8 cellular contexts compared by ENCODE assay signal in the genomic region with DNA sequence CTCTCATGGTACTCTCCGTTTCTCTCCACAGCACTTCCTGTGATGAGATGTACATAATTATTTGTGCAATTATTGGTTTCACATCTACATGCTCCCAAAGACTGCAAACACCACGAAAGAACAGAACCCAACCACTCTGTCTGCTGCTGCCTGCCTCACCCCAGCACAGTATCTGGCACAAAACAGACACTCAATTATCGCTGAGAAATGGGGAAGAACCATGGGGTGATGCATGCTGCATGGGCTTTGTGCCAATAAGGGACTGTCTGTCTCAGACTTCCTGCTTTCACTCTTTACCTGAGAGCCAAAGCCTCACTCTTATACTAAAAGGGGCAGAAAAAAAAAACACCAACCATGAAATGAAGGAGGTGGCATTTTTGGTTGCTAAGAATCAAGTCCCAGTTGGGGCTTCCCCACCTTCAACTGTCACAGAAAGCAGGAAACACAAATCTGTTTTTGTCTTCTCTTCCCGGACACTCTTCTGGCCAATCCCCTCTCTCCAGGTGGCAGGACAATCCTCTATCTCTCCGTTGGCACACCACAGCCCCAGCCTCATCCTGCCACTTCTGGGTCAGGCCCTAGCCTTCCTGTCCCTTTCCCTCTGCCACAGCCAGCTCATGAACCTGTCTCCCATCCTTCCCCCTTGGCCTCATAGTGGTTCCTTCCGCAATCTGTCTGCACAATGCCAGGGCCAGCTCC.
DNase-seq lines count a peak whose midpoint lies in the region; FAIRE-seq and TF ChIP-seq lines count a peak whose summit lies in the region.

No MANE protein-coding gene starts in this region.

- DNase-seq in GM12892 (ENCODE audit: insufficient read length), result peak; percentile 41
- DNase-seq in NCI-H146 treated with DMSO at 0.1 percent for 48 hours (lab: John Stamatoyannopoulos, UW; ENCODE audit: unreplicated experiment), result peak; percentile 18
- DNase-seq in activated CD8-positive, alpha-beta memory T cell treated with anti-CD3 and anti-CD28 coated beads, Interleukin-2, amount 50 U/mL, for 48 hours, result peak; percentile 70
- DNase-seq in immature natural killer cell, result peak; percentile 70 to 71 (median 71)
- DNase-seq in stimulated activated CD8-positive, alpha-beta memory T cell treated with anti-CD3 and anti-CD28 coated beads, Interleukin-7, amount 100 ng/mL, for 48 hours (ENCODE audit: extremely low read depth in 1 of 2, low read depth in 1 of 2), result peak; percentile 30 to 69
- DNase-seq in NCI-H1436 (lab: John Stamatoyannopoulos, UW), result no peak
- DNase-seq in superior temporal gyrus (ENCODE audit: extremely low spot score), result no peak

- CTCF ChIA-PET in HEK293 (lab: Yijun Ruan, JAX), result interaction anchor here (0.6 to 1.2 kb wide), 4 partner anchors 8 to 1351 kb away, joined by 3 to 5 read pairs (median 3); no protein-coding TSS in a partner anchor

- POLR2A ChIA-PET in HEK293 (lab: Yijun Ruan, JAX), result no interaction called here

- H3K9me3 ChIP-seq in HEK293 (ENCODE audit: control insufficient read depth, insufficient read depth, low read depth, low read length), result no peaks in the 10 kb centered on the region

- peak; percentile 98 for FAIRE-seq in GM12892 (lab: Jason Lieb, UNC)

- H3K27ac ChIP-seq in HEK293 (ENCODE audit: extremely low read depth, low read depth, low read length), result no peak overlapping the region

- H3K9me3 Mint-ChIP-seq in immature natural killer cell, result no peaks in the 10 kb centered on the region

- peak overlapping the region; percentile 70 to 84 (median 81) for H3K4me3 Mint-ChIP-seq in immature natural killer cell

- peak overlapping the region; percentile 96 to 100 (median 97) for H3K27ac Mint-ChIP-seq in immature natural killer cell

- peaks cover 88 to 100% of the 10 kb centered on the region in 2 donors for H3K4me1 Mint-ChIP-seq in immature natural killer cell

- H3K27me3 Mint-ChIP-seq in immature natural killer cell (ENCODE audit: low read depth in 3 of 3), result peaks cover 12 to 17% (median 14%) of the 10 kb centered on the region in 3 donors

- TF ChIP-seq CTCF in HEK293 (tag by site-specific recombination; IDR thresholded peaks at IDR 0.05), result no peak

- H3K36me3 ChIP-seq in HEK293 (ENCODE audit: control insufficient read depth in 2 of 2, insufficient read depth in 1 of 2, low read length in 2 of 2), result no peaks in the 10 kb centered on the region

- no peak for TF ChIP-seq POLR2A in GM12892 (IDR thresholded peaks at IDR 0.05; ENCODE audit: low read depth, low read length)

- no peak overlapping the region for H3K4me3 ChIP-seq in HEK293 (ENCODE audit: low read depth, low read length)

- peaks cover 3 to 4% (median 4%) of the 10 kb centered on the region in 3 donors for H3K36me3 Mint-ChIP-seq in immature natural killer cell

- peaks cover 11% of the 10 kb centered on the region; the same call in 1 of the 2 replicates for H3K4me1 ChIP-seq in HEK293 (ENCODE audit: control insufficient read depth, insufficient read depth, low read length)

TF ChIP-seq in HEK293, 187 proteins besides CTCF, POLR2A, EP300 and RAD21:
- TF ChIP-seq ZNF701 (tag by site-specific recombination; IDR thresholded peaks at IDR 0.05), result no peak
- no peak for TF ChIP-seq ZNF530 (tag by site-specific recombination; IDR thresholded peaks at IDR 0.05; ENCODE audit: low read depth)
- TF ChIP-seq, protein P1, sequence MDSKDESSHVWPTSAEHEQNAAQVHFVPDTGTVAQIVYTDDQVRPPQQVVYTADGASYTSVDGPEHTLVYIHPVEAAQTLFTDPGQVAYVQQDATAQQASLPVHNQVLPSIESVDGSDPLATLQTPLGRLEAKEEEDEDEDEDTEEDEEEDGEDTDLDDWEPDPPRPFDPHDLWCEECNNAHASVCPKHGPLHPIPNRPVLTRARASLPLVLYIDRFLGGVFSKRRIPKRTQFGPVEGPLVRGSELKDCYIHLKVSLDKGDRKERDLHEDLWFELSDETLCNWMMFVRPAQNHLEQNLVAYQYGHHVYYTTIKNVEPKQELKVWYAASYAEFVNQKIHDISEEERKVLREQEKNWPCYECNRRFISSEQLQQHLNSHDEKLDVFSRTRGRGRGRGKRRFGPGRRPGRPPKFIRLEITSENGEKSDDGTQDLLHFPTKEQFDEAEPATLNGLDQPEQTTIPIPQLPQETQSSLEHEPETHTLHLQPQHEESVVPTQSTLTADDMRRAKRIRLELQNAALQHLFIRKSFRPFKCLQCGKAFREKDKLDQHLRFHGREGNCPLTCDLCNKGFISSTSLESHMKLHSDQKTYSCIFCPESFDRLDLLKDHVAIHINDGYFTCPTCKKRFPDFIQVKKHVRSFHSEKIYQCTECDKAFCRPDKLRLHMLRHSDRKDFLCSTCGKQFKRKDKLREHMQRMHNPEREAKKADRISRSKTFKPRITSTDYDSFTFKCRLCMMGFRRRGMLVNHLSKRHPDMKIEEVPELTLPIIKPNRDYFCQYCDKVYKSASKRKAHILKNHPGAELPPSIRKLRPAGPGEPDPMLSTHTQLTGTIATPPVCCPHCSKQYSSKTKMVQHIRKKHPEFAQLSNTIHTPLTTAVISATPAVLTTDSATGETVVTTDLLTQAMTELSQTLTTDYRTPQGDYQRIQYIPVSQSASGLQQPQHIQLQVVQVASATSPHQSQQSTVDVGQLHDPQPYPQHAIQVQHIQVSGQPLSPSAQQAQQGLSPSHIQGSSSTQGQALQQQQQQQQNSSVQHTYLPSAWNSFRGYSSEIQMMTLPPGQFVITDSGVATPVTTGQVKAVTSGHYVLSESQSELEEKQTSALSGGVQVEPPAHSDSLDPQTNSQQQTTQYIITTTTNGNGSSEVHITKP (tag by site-specific recombination; IDR thresholded peaks at IDR 0.05), result peak; percentile 94
- no peak for TF ChIP-seq ZBTB48 (tag by site-specific recombination; IDR thresholded peaks at IDR 0.05)

Comparison
In these comparisons a context has a peak if more than half of its experiments do, and no peak if none do; other contexts are left out.
1. DNase-seq: peak in GM12892 (single experiment), NCI-H146 treated with DMSO at 0.1 percent for 48 hours (single experiment), activated CD8-positive, alpha-beta memory T cell treated with anti-CD3 and anti-CD28 coated beads, Interleukin-2, amount 50 U/mL, for 48 hours (single experiment), immature natural killer cell (3 of 3) and stimulated activated CD8-positive, alpha-beta memory T cell treated with anti-CD3 and anti-CD28 coated beads, Interleukin-7, amount 100 ng/mL, for 48 hours (2 of 2); none in NCI-H1436 (single experiment) and superior temporal gyrus (single experiment).